16 cellular contexts compared by ENCODE assay signal in genomic region chr4:42401171-42401570, GRCh38.
DNase-seq lines count a peak whose midpoint lies in the region; ATAC-seq and TF ChIP-seq lines count a peak whose summit lies in the region.
"Had no signal": no experiment of that assay in that cellular context is flagged by ENCODE, and none has a peak within 500 bp of the region (broad histone marks: within the 10 kb centered on the region; RNA-seq: fewer than 3 reads in every experiment).

No MANE protein-coding gene starts in this region.

- no peak overlapping the region for H3K4me3 ChIP-seq in brain microvascular endothelial cell (ENCODE audit: low read depth, low read length)
- H3K4me3 ChIP-seq: lung had no signal

- H3K9me3 Mint-ChIP-seq in nephron, result no peaks in the 10 kb centered on the region
- H3K9me3 Mint-ChIP-seq: T-helper 2 cell treated with Interferon-gamma antibody and Interleukin-4, amounts not matched to agents 5 μg/mL and 100 μg/mL, for 36 hours had no signal

- peak overlapping the region; percentile 20 to 89 (median 74) for H3K27ac Mint-ChIP-seq in nephron
- H3K27ac Mint-ChIP-seq: T-helper 2 cell treated with Interferon-gamma antibody and Interleukin-4, amounts not matched to agents 5 μg/mL and 100 μg/mL, for 36 hours had no signal

- TF ChIP-seq CTCF in LNCAP (IDR thresholded peaks at IDR 0.05) (peak; percentile 66), brain microvascular endothelial cell (IDR thresholded peaks at IDR 0.05; ENCODE audit: low read depth, low read length, missing control alignments) (peak; percentile 3), nephron (IDR thresholded peaks at IDR 0.05; ENCODE audit: unreplicated experiment in 3 of 3) (peak in 1 of 3 experiments; percentile 12)

- H3K27me3 Mint-ChIP-seq in nephron (ENCODE audit: low read depth), result peaks cover 80% of the 10 kb centered on the region

- peaks cover 27% of the 10 kb centered on the region for H3K4me1 Mint-ChIP-seq in nephron

- H3K27me3 ChIP-seq in brain microvascular endothelial cell (replicated peaks), result peaks cover 3% of the 10 kb centered on the region

- H3K36me3 ChIP-seq in brain microvascular endothelial cell (replicated peaks), result no peaks in the 10 kb centered on the region

- DNase-seq in DMS 273 (lab: John Stamatoyannopoulos, UW; ENCODE audit: unreplicated experiment), result peak; percentile 42
- no peak for DNase-seq in DMS 273 treated with DMSO at 0.1 percent for 48 hours (lab: John Stamatoyannopoulos, UW)
- no peak for DNase-seq in brain microvascular endothelial cell
- DNase-seq in NCI-H146 (lab: John Stamatoyannopoulos, UW), result no peak
- DNase-seq: activated CD4-positive, alpha-beta T cell treated with anti-CD3 and anti-CD28 coated beads, Interleukin-2, amount 50 U/mL, for 4 hours; NCI-H1048; NCI-H446 treated with DMSO at 0.1 percent for 48 hours; occipital lobe; RPMI8226; trophoblast cell had no signal

- in situ Hi-C loops in brain microvascular endothelial cell (cut with HindIII; ENCODE audit: low pct_ligation_motif_present, low sequenced_read_pairs), result no loop called here

- H3K4me3 Mint-ChIP-seq in nephron, result peak overlapping the region; percentile 93 to 96 (median 96)
- H3K4me3 Mint-ChIP-seq: T-helper 2 cell treated with Interferon-gamma antibody and Interleukin-4, amounts not matched to agents 5 μg/mL and 100 μg/mL, for 36 hours had no signal

- ATAC-seq in HG02798 (IDR thresholded peaks at IDR 0.05; ENCODE audit: poor library complexity, unreplicated experiment) (no peak), GM21576 (IDR thresholded peaks at IDR 0.05; ENCODE audit: unreplicated experiment) (no peak)

- H3K27ac ChIP-seq in brain microvascular endothelial cell, result no peak overlapping the region

- peaks cover 48% of the 10 kb centered on the region for H3K36me3 Mint-ChIP-seq in nephron (ENCODE audit: low read depth)
